In the genomic region with DNA sequence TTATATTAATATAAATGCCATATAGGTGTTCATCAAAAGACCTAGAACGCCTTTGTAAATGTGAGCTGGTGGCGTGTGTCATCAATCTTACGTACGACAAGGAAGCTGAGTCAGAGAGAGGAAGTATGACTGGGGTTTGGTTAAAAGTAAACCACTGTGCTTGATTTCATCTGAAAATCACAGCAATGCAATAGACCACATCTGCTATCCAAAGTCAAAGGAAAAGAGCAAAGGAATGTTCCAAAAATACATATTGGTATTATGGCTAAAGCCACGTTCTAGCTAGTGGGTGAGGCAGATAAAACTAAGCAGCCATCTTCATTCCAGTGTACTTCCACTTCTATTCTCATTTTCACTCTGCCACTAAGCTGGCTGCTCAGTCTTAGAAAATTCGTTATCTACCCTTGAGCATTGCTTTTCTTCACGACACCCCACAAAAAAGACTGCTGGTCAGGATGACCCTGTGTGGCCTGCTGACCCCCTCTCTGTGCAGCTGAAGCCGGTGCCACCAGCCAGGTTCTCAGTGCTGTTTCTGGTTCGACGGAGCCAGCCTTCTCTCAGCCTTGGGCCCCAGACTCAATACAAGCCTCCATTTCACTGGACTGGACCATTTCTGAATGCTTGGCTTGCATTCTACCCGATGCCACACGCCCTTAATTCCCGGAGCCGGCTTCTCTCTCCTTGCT, we compare ENCODE assay signal across 10 cellular contexts. TPM values are rescaled to one million over a fixed set of nuclear protein-coding genes. Genes with fewer than 3 reads are reported as not detected.
DNase-seq lines count a peak whose midpoint lies in the region; ATAC-seq and TF ChIP-seq lines count a peak whose summit lies in the region.
"Had no signal": no experiment of that assay in that cellular context is flagged by ENCODE, and none has a peak within 500 bp of the region (broad histone marks: within the 10 kb centered on the region; RNA-seq: fewer than 3 reads in every experiment).

No MANE protein-coding gene starts in this region.

- H3K27me3 ChIP-seq in kidney epithelial cell (ENCODE audit: control insufficient read depth, insufficient read depth, low read length): no peaks in the 10 kb centered on the region
- no peaks in the 10 kb centered on the region for H3K27me3 ChIP-seq in tibial nerve
- H3K27me3 ChIP-seq in sigmoid colon: no peaks in the 10 kb centered on the region

- H3K9me3 ChIP-seq in tibial nerve (no peaks in the 10 kb centered on the region), sigmoid colon (no peaks in the 10 kb centered on the region)
- H3K9me3 ChIP-seq: stomach had no signal

- H3K4me1 ChIP-seq in tibial nerve: no peaks in the 10 kb centered on the region
- H3K4me1 ChIP-seq in sigmoid colon: no peaks in the 10 kb centered on the region
- H3K4me1 ChIP-seq: stomach had no signal

- H3K36me3 ChIP-seq in kidney epithelial cell (ENCODE audit: control insufficient read depth, insufficient read depth, low read length) (no peaks in the 10 kb centered on the region), tibial nerve (no peaks in the 10 kb centered on the region), sigmoid colon (no peaks in the 10 kb centered on the region)
- H3K36me3 ChIP-seq: stomach had no signal

- H3K27me3 Mint-ChIP-seq in activated naive CD8-positive, alpha-beta T cell treated with anti-CD3 and anti-CD28 coated beads, Interleukin-2, amount 10 ng/mL, durations not matched to agents 7 days and 5 days: peaks cover 58% of the 10 kb centered on the region

- no peaks in the 10 kb centered on the region for H3K36me3 Mint-ChIP-seq in activated naive CD8-positive, alpha-beta T cell treated with anti-CD3 and anti-CD28 coated beads, Interleukin-2, amount 10 ng/mL, durations not matched to agents 7 days and 5 days

- no peak overlapping the region for H3K4me3 Mint-ChIP-seq in activated naive CD8-positive, alpha-beta T cell treated with anti-CD3 and anti-CD28 coated beads, Interleukin-2, amount 10 ng/mL, durations not matched to agents 7 days and 5 days
- H3K4me3 Mint-ChIP-seq: naive thymus-derived CD8-positive, alpha-beta T cell had no signal

- peak; percentile 67 for ATAC-seq in activated naive CD8-positive, alpha-beta T cell treated with anti-CD3 and anti-CD28 coated beads, Interleukin-2, amount 10 ng/mL, durations not matched to agents 7 days and 5 days (ENCODE audit: low read depth)
- no peak for ATAC-seq in GM19467 (IDR thresholded peaks at IDR 0.05; ENCODE audit: unreplicated experiment)

- H3K4me3 ChIP-seq in kidney epithelial cell (ENCODE audit: low read depth, low read length) (no peak overlapping the region), tibial nerve (no peak overlapping the region), sigmoid colon (no peak overlapping the region)
- H3K4me3 ChIP-seq: stomach had no signal

- TF ChIP-seq EP300 in tibial nerve (IDR thresholded peaks at IDR 0.05) (no peak), sigmoid colon (IDR thresholded peaks at IDR 0.05) (no peak)

- DNase-seq in AG20443 (ENCODE audit: low spot score): peak; percentile 77
- peak; percentile 91 for DNase-seq in HS-5 (ENCODE audit: low read depth)
- DNase-seq in activated naive CD8-positive, alpha-beta T cell treated with anti-CD3 and anti-CD28 coated beads, Interleukin-2, amount 10 ng/mL, durations not matched to agents 7 days and 5 days: no peak
- DNase-seq in kidney epithelial cell (ENCODE audit: low read depth): peak; percentile 79
- no peak for DNase-seq in tibial nerve (ENCODE audit: low spot score in 2 of 2)
- DNase-seq in sigmoid colon: no peak
- DNase-seq in NCI-H1417 treated with DMSO at 0.1 percent for 48 hours (lab: John Stamatoyannopoulos, UW): no peak
- DNase-seq: stomach had no signal

- intact Hi-C loops in sigmoid colon (cut with DNase I): no loop called here

- TF ChIP-seq CTCF in kidney epithelial cell (IDR thresholded peaks at IDR 0.05; ENCODE audit: insufficient read depth, low read length, poor library complexity, severe bottlenecking) (no peak), tibial nerve (IDR thresholded peaks at IDR 0.05) (no peak), sigmoid colon (IDR thresholded peaks at IDR 0.05) (no peak)

- no peak overlapping the region for H3K27ac Mint-ChIP-seq in activated naive CD8-positive, alpha-beta T cell treated with anti-CD3 and anti-CD28 coated beads, Interleukin-2, amount 10 ng/mL, durations not matched to agents 7 days and 5 days
- H3K27ac Mint-ChIP-seq: naive thymus-derived CD8-positive, alpha-beta T cell had no signal

- peaks cover 1% of the 10 kb centered on the region for H3K9me3 Mint-ChIP-seq in activated naive CD8-positive, alpha-beta T cell treated with anti-CD3 and anti-CD28 coated beads, Interleukin-2, amount 10 ng/mL, durations not matched to agents 7 days and 5 days

- H3K27ac ChIP-seq in tibial nerve (peak overlapping the region in 1 of 4 donors; percentile 49), sigmoid colon (no peak overlapping the region)
- H3K27ac ChIP-seq: stomach had no signal

- 81 to 86% methylated on average over 14 of the region's 14 CpGs for WGBS in tibial nerve, 2 donors
- whole genome bisulfite sequencing in sigmoid colon, 2 donors: 69 to 84% methylated on average over 14 of the region's 14 CpGs

- POLR2A ChIA-PET in activated naive CD8-positive, alpha-beta T cell treated with anti-CD3 and anti-CD28 coated beads, Interleukin-2, amount 10 ng/mL, durations not matched to agents 7 days and 5 days (lab: Charles Lee): no interaction called here

- no peak for TF ChIP-seq POLR2A in tibial nerve (IDR thresholded peaks at IDR 0.05)
- TF ChIP-seq POLR2A in sigmoid colon (IDR thresholded peaks at IDR 0.05): no peak

- peaks cover 12% of the 10 kb centered on the region for H3K4me1 Mint-ChIP-seq in activated naive CD8-positive, alpha-beta T cell treated with anti-CD3 and anti-CD28 coated beads, Interleukin-2, amount 10 ng/mL, durations not matched to agents 7 days and 5 days

RNA-seq across cellular contexts. Expression of a gene that starts 23.8 kb away (rescaled TPM):
- not detected for total RNA-seq in activated naive CD8-positive, alpha-beta T cell treated with anti-CD3 and anti-CD28 coated beads, Interleukin-2, amount 10 ng/mL, durations not matched to agents 7 days and 5 days
- total RNA-seq in kidney epithelial cell (2.9 and 5.1 TPM in 2 replicates), tibial nerve (10 to 100 TPM in 1 of 4 donors, 1 to 10 TPM in 3; 1.1 to 11.4 (median 3.4) TPM), sigmoid colon (10 to 100 TPM in 1 of 4 donors, 1 to 10 TPM in 2, under 1 TPM in 1; 0.68 to 14.7 (median 3.5) TPM)
- 1 to 10 TPM in 1 of 3 donors, under 1 TPM in 1, not detected in 1; 0.32 to 1.8 TPM for polyA plus RNA-seq in sigmoid colon
- polyA plus RNA-seq: naive thymus-derived CD8-positive, alpha-beta T cell had no signal

Comparison
In these comparisons a context has a peak if more than half of its experiments do, and no peak if none do; other contexts are left out.
1. DNase-seq: peak in AG20443 (single experiment), HS-5 (single experiment) and kidney epithelial cell (single experiment); none in activated naive CD8-positive, alpha-beta T cell treated with anti-CD3 and anti-CD28 coated beads, Interleukin-2, amount 10 ng/mL, durations not matched to agents 7 days and 5 days (single experiment), tibial nerve (0 of 2), sigmoid colon (single experiment) and NCI-H1417 treated with DMSO at 0.1 percent for 48 hours (single experiment).